Comparison of ENCODE assay signal across 10 cellular contexts in the genomic region with DNA sequence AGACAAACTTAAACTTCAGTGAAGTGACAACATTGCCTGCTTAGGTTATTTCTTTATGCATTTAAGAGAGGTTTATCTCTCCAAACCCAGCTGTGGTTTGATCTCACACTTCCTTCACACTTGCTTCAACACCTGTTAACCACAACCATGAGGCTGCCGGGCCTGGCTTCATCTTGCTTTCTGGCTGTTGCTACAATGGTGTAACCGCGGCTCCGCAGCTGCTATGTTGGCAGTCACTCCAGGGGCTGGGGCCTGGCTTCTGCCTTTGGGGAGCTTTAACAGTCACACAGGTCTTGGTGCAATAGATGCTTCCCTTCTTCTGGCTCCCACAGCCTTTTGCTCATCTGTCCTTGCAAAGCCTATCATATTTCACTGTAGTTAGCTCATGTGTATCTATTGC.
DNase-seq lines count a peak whose midpoint lies in the region; ATAC-seq and TF ChIP-seq lines count a peak whose summit lies in the region.
"Had no signal": no experiment of that assay in that cellular context is flagged by ENCODE, and none has a peak within 500 bp of the region (broad histone marks: within the 10 kb centered on the region; RNA-seq: fewer than 3 reads in every experiment).

No MANE protein-coding gene starts in this region.

- H3K4me1 Mint-ChIP-seq in glutamatergic neuron (ENCODE audit: low read depth, unreplicated experiment) = peaks cover 8% of the 10 kb centered on the region

- H3K36me3 ChIP-seq in BLaER1 = no peaks in the 10 kb centered on the region

- H3K27me3 ChIP-seq in BLaER1 = no peaks in the 10 kb centered on the region

- H3K36me3 Mint-ChIP-seq in glutamatergic neuron (ENCODE audit: unreplicated experiment) = no peaks in the 10 kb centered on the region

- no peaks in the 10 kb centered on the region for H3K27me3 Mint-ChIP-seq in glutamatergic neuron (ENCODE audit: unreplicated experiment)
- H3K27me3 Mint-ChIP-seq: IgD-negative memory B cell had no signal

- H3K27ac Mint-ChIP-seq in glutamatergic neuron (ENCODE audit: unreplicated experiment) = no peak overlapping the region

- ATAC-seq in GM21619 (IDR thresholded peaks at IDR 0.05; ENCODE audit: unreplicated experiment) = peak; percentile 60
- no peak for ATAC-seq in HG03139 (IDR thresholded peaks at IDR 0.05; ENCODE audit: unreplicated experiment)

- H3K4me2 ChIP-seq in BLaER1 = peak overlapping the region; percentile 6; the same call in 1 of the 2 replicates

- no peak overlapping the region for H3K9ac ChIP-seq in BLaER1

- H3K4me1 ChIP-seq in BLaER1 = peaks cover 37% of the 10 kb centered on the region

- peak; percentile 63 for DNase-seq in activated CD8-positive, alpha-beta memory T cell treated with anti-CD3 and anti-CD28 coated beads for 24 hours
- DNase-seq in left kidney (ENCODE audit: low read depth, low spot score) (peak; percentile 46), DMS114 treated with DMSO at 0.1 percent for 48 hours (lab: John Stamatoyannopoulos, UW; ENCODE audit: unreplicated experiment) (no peak), glutamatergic neuron (no peak), UCSD-AML1 (lab: John Stamatoyannopoulos, UW; ENCODE audit: unreplicated experiment) (no peak)
- DNase-seq: dermis blood vessel endothelial cell had no signal

- no peaks in the 10 kb centered on the region for H4K20me1 ChIP-seq in BLaER1

- TF ChIP-seq CTCF in glutamatergic neuron (IDR thresholded peaks at IDR 0.05; ENCODE audit: partially characterized antibody, unreplicated experiment) = no peak

- peaks cover 4% of the 10 kb centered on the region for H3K9me3 Mint-ChIP-seq in glutamatergic neuron (ENCODE audit: unreplicated experiment)

- no peak overlapping the region for H3K4me3 Mint-ChIP-seq in glutamatergic neuron (ENCODE audit: unreplicated experiment)

- H3K9me3 ChIP-seq in BLaER1 = peaks cover 11% of the 10 kb centered on the region

- H3K4me3 ChIP-seq in BLaER1 = no peak overlapping the region

- no peak overlapping the region for H3K27ac ChIP-seq in BLaER1

Comparison
In these comparisons a context has a peak if more than half of its experiments do, and no peak if none do; other contexts are left out.
1. DNase-seq: peak in activated CD8-positive, alpha-beta memory T cell treated with anti-CD3 and anti-CD28 coated beads for 24 hours (single experiment) and left kidney (single experiment); none in DMS114 treated with DMSO at 0.1 percent for 48 hours (single experiment), glutamatergic neuron (single experiment) and UCSD-AML1 (single experiment).